Comparison of ENCODE assay signal across 11 cellular contexts in genomic region chr1:10968411-10968826, GRCh38. TPM values are rescaled to one million over a fixed set of nuclear protein-coding genes. Genes with fewer than 3 reads are reported as not detected.
DNase-seq lines count a peak whose midpoint lies in the region; ATAC-seq and TF ChIP-seq lines count a peak whose summit lies in the region.
"Had no signal": no experiment of that assay in that cellular context is flagged by ENCODE, and none has a peak within 500 bp of the region (broad histone marks: within the 10 kb centered on the region; RNA-seq: fewer than 3 reads in every experiment).

No MANE protein-coding gene starts in this region.

- no peak for TF ChIP-seq POLR2A in adrenal gland (IDR thresholded peaks at IDR 0.05)

- H3K27me3 ChIP-seq in adrenal gland = no peaks in the 10 kb centered on the region
- H3K27me3 ChIP-seq in mucosa of stomach (ENCODE audit: control insufficient read depth, insufficient read depth, low read length) = no peaks in the 10 kb centered on the region
- peaks cover 0 to 29% of the 10 kb centered on the region in 2 donors for H3K27me3 ChIP-seq in tibial artery
- H3K27me3 ChIP-seq: cardiac muscle cell had no signal

- no peaks in the 10 kb centered on the region for H3K9me3 ChIP-seq in adrenal gland (replicated peaks in 1 of 3)
- no peaks in the 10 kb centered on the region for H3K9me3 ChIP-seq in mucosa of stomach (ENCODE audit: control insufficient read depth, low read length)
- H3K9me3 ChIP-seq in tibial artery = no peaks in the 10 kb centered on the region

- H3K27ac ChIP-seq in adrenal gland (no peak overlapping the region), tibial artery (no peak overlapping the region)
- H3K27ac ChIP-seq: cardiac muscle cell had no signal

- peaks cover 0 to 20% of the 10 kb centered on the region in 2 donors for H3K4me1 ChIP-seq in adrenal gland (replicated peaks in 1 of 2)
- peaks cover 10% of the 10 kb centered on the region for H3K4me1 ChIP-seq in mucosa of stomach (ENCODE audit: control insufficient read depth, insufficient read depth, low read length)
- H3K4me1 ChIP-seq in tibial artery = peaks cover 0 to 11% (median 2%) of the 10 kb centered on the region in 4 donors

- peak overlapping the region; percentile 53 for H3K9ac ChIP-seq in mucosa of stomach (ENCODE audit: low read length)

- ATAC-seq in HG03280 (IDR thresholded peaks at IDR 0.05; ENCODE audit: unreplicated experiment) = no peak

- intact Hi-C loops in adrenal gland (cut with DNase I) (no loop called here), tibial artery (cut with DNase I; ENCODE audit: low total_unique reads) (no loop called here)

- no peak for TF ChIP-seq CTCF in adrenal gland (IDR thresholded peaks at IDR 0.05)
- no peak for TF ChIP-seq CTCF in tibial artery (IDR thresholded peaks at IDR 0.05)

- WGBS in adrenal gland, 4 donors = 29 to 35% (median 34%) methylated on average over 13 of the region's 13 CpGs

- H3K4me3 ChIP-seq in adrenal gland (peak overlapping the region in 1 of 4 donors; percentile 47), mucosa of stomach (ENCODE audit: low read length) (no peak overlapping the region), tibial artery (no peak overlapping the region)
- H3K4me3 ChIP-seq: cardiac muscle cell had no signal

- H3K36me3 ChIP-seq in adrenal gland (replicated peaks in 1 of 2) (no peaks in the 10 kb centered on the region), mucosa of stomach (ENCODE audit: control insufficient read depth, insufficient read depth, low read length) (no peaks in the 10 kb centered on the region), tibial artery (no peaks in the 10 kb centered on the region)
- H3K36me3 ChIP-seq: cardiac muscle cell had no signal

- peak; percentile 97 for DNase-seq in DMS53 treated with DMSO at 0.1 percent for 48 hours (lab: John Stamatoyannopoulos, UW; ENCODE audit: unreplicated experiment)
- peak; percentile 52 for DNase-seq in NCI-H2081 treated with DMSO at 0.1 percent for 48 hours (lab: John Stamatoyannopoulos, UW)
- peak in 5 of 7 donors; percentile 40 to 62 (median 44) for DNase-seq in adrenal gland
- DNase-seq in mesenteric fat pad (ENCODE audit: low spot score) = no peak
- no peak for DNase-seq in inferior parietal cortex (ENCODE audit: extremely low spot score)
- no peak for DNase-seq in tibial artery
- DNase-seq: CD4-positive, CD25-positive, alpha-beta regulatory T cell; NCI-H1436 treated with DMSO at 0.1 percent for 48 hours had no signal

RNA-seq across cellular contexts. Expression of gene TARDBP, which starts 44.0 kb away (rescaled TPM):
- total RNA-seq in adrenal gland = 100 to 1,000 TPM in 5 of 8 donors, 10 to 100 TPM in 3; 56.1 to 324 (median 123) TPM
- 100 to 1,000 TPM in 1 of 3 donors, 10 to 100 TPM in 2; 79.8 to 179 (median 88.9) TPM for polyA plus RNA-seq in adrenal gland
- 128 TPM for total RNA-seq in mesenteric fat pad

Comparison
In these comparisons a context has a peak if more than half of its experiments do, and no peak if none do; other contexts are left out.
1. DNase-seq: peak in DMS53 treated with DMSO at 0.1 percent for 48 hours (single experiment), NCI-H2081 treated with DMSO at 0.1 percent for 48 hours (single experiment) and adrenal gland (5 of 7); none in mesenteric fat pad (single experiment), inferior parietal cortex (single experiment) and tibial artery (0 of 2).